ENCODE assay signal across 25 cellular contexts in the genomic region with DNA sequence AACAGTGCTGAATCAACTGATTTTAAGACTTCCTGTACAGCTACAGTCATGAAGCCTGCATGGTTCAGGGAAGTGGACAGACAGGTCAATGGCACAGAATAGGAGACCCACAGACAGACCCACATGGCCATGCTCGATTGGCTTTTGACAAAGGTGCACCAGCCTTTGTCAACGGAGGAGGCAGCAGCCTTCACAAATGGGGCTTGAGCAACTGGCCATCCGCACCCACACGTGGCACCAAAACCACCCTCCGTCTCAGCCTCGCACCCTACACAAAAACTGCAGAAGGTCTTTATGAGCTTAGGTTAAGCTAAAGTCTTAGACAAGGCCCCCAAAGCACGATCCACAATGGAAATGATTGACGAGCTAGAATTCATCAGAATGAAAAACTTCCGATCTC. TPM values are rescaled to one million over a fixed set of nuclear protein-coding genes. Genes with fewer than 3 reads are reported as not detected.
DNase-seq lines count a peak whose midpoint lies in the region; ATAC-seq, FAIRE-seq and TF ChIP-seq lines count a peak whose summit lies in the region.
"Had no signal": no experiment of that assay in that cellular context is flagged by ENCODE, and none has a peak within 500 bp of the region (broad histone marks: within the 10 kb centered on the region; RNA-seq: fewer than 3 reads in every experiment).

No MANE protein-coding gene starts in this region.

- no peak for TF ChIP-seq POLR2A in H1 (IDR thresholded peaks at IDR 0.05; ENCODE audit: control extremely low read depth in 1 of 2, low read depth in 2 of 2, low read length in 2 of 2)

- no peak overlapping the region for H3K27ac ChIP-seq in H1 (ENCODE audit: low read depth, low read length)
- H3K27ac ChIP-seq in pancreas: no peak overlapping the region
- H3K27ac ChIP-seq in CD8-positive, alpha-beta memory T cell (ENCODE audit: low read depth, low read length): no peak overlapping the region
- H3K27ac ChIP-seq: SJSA1 had no signal

- peaks cover 7% of the 10 kb centered on the region for H3K4me1 Mint-ChIP-seq in activated CD8-positive, alpha-beta memory T cell treated with anti-CD3 and anti-CD28 coated beads, Interleukin-2, amount 10 ng/mL, durations not matched to agents 7 days and 5 days
- H3K4me1 Mint-ChIP-seq in CD8-positive, alpha-beta memory T cell: peaks cover 9 to 28% (median 13%) of the 10 kb centered on the region in 3 donors

- H3K4me3 ChIP-seq in H7 (ENCODE audit: insufficient read depth, low read depth, low read length): no peak overlapping the region
- peak overlapping the region in 1 of 4 experiments; percentile 10; a peak in 1 of 8 replicates for H3K4me3 ChIP-seq in H1 (ENCODE audit: extremely low read depth in 1 of 4, insufficient read depth in 2 of 4, low read depth in 3 of 4, low read length in 4 of 4)
- no peak overlapping the region for H3K4me3 ChIP-seq in pancreas
- no peak overlapping the region for H3K4me3 ChIP-seq in CD8-positive, alpha-beta memory T cell (ENCODE audit: low read length)
- H3K4me3 ChIP-seq: SJSA1 had no signal

- peak; percentile 6 for DNase-seq in activated CD8-positive, alpha-beta memory T cell treated with anti-CD3 and anti-CD28 coated beads, Interleukin-2, amount 50 U/mL, for 4 hours
- no peak for DNase-seq in activated CD8-positive, alpha-beta memory T cell treated with anti-CD3 and anti-CD28 coated beads, Interleukin-2, amount 10 ng/mL, durations not matched to agents 7 days and 5 days
- DNase-seq in H7: peak; percentile 37
- peak in 1 of 2 experiments; percentile 45 for DNase-seq in H1 (ENCODE audit: low read depth in 1 of 2, low spot score in 2 of 2)
- DNase-seq in renal cortical epithelial cell (ENCODE audit: low read depth): peak; percentile 3
- no peak for DNase-seq in HK-2 (ENCODE audit: unreplicated experiment)
- DNase-seq in pancreas: no peak
- no peak for DNase-seq in CD8-positive, alpha-beta memory T cell
- DNase-seq: ACHN, DMS153, DND-41, MV-4-11, NCI-H1105 treated with DMSO at 0.1 percent for 48 hours, NCI-H146, NCI-H1930, NCI-H2107, NCI-H524, NCI-H774, PC-3, Right ventricle myocardium superior had no signal

- peaks cover 0 to 8% of the 10 kb centered on the region in 2 experiments for H4K20me1 ChIP-seq in H1 (replicated peaks in 1 of 2; ENCODE audit: control insufficient read depth in 1 of 2, insufficient read depth in 2 of 2, low read length in 2 of 2)

- H3K4me1 ChIP-seq in H1 (replicated peaks in 1 of 4; ENCODE audit: control insufficient read depth in 3 of 4, insufficient read depth in 4 of 4, low read length in 3 of 4) (peaks cover 4 to 28% (median 21%) of the 10 kb centered on the region in 4 experiments), pancreas (peaks cover 0 to 11% (median 0%) of the 10 kb centered on the region in 3 donors)
- H3K4me1 ChIP-seq in CD8-positive, alpha-beta memory T cell (ENCODE audit: insufficient read depth, low read length): no peaks in the 10 kb centered on the region
- H3K4me1 ChIP-seq: SJSA1 had no signal

- no peak overlapping the region for H2BK120ac ChIP-seq in H1 (replicated peaks; ENCODE audit: low read depth, low read length)

- H4K8ac ChIP-seq in H1 (ENCODE audit: extremely low read depth, insufficient read depth, low read length): no peak overlapping the region

- intact Hi-C loops in pancreas (cut with DNase I): no loop called here

- no peaks in the 10 kb centered on the region for H3K9me3 Mint-ChIP-seq in activated CD8-positive, alpha-beta memory T cell treated with anti-CD3 and anti-CD28 coated beads, Interleukin-2, amount 10 ng/mL, durations not matched to agents 7 days and 5 days (ENCODE audit: low read depth)
- H3K9me3 Mint-ChIP-seq in CD8-positive, alpha-beta memory T cell: peaks cover 0 to 1% (median 0%) of the 10 kb centered on the region in 5 donors

- no peak for TF ChIP-seq RAD21 in H1 (IDR thresholded peaks at IDR 0.05 in 1 of 2, conservative IDR thresholded peaks at IDR 0.05 in 1 of 2; ENCODE audit: low read depth in 2 of 2, low read length in 2 of 2)

- H3K4me2 ChIP-seq in H1 (ENCODE audit: insufficient read depth in 1 of 2, low read depth in 2 of 2, low read length in 2 of 2): 0 out of 4 replicates have a peak overlapping the region, but pooled peaks of 1 of the 2 experiments have one; percentile 30

- peaks cover 5% of the 10 kb centered on the region; the same call in 1 of the 2 replicates for H3K23me2 ChIP-seq in H1 (ENCODE audit: low read depth, low read length)

- no peak overlapping the region; a peak in 2 of 7 replicates for H3K9ac ChIP-seq in H1 (replicated peaks in 1 of 4; ENCODE audit: extremely low read depth in 1 of 4, low read depth in 3 of 4, low read length in 3 of 4)

- no peak for TF ChIP-seq CTCF in H1 (IDR thresholded peaks at IDR 0.05; ENCODE audit: control extremely low read depth in 1 of 3, insufficient read depth in 1 of 3, low read depth in 1 of 3, low read length in 3 of 3)
- no peak for TF ChIP-seq CTCF in pancreas (IDR thresholded peaks at IDR 0.05)

- H3K27me3 ChIP-seq in H7 (ENCODE audit: control insufficient read depth, insufficient read depth, low read length) (no peaks in the 10 kb centered on the region), H1 (replicated peaks in 1 of 4; ENCODE audit: control insufficient read depth in 3 of 4, extremely low read depth in 1 of 4, insufficient read depth in 3 of 4, low read length in 3 of 4) (no peaks in the 10 kb centered on the region; a peak in 1 of 7 replicates), pancreas (no peaks in the 10 kb centered on the region)
- no peaks in the 10 kb centered on the region for H3K27me3 ChIP-seq in CD8-positive, alpha-beta memory T cell (ENCODE audit: insufficient read depth, low read length, poor library complexity, severe bottlenecking)
- H3K27me3 ChIP-seq: SJSA1 had no signal

- H3K27me3 Mint-ChIP-seq in activated CD8-positive, alpha-beta memory T cell treated with anti-CD3 and anti-CD28 coated beads, Interleukin-2, amount 10 ng/mL, durations not matched to agents 7 days and 5 days: no peaks in the 10 kb centered on the region
- H3K27me3 Mint-ChIP-seq in CD8-positive, alpha-beta memory T cell: no peaks in the 10 kb centered on the region

- no peak overlapping the region for H2AFZ ChIP-seq in H1 (ENCODE audit: low read length)

- H3K9me3 ChIP-seq in H1 (ENCODE audit: insufficient read depth in 2 of 2, low read depth in 1 of 2, low read length in 1 of 2): no peaks in the 10 kb centered on the region
- H3K9me3 ChIP-seq in pancreas: no peaks in the 10 kb centered on the region
- no peaks in the 10 kb centered on the region for H3K9me3 ChIP-seq in CD8-positive, alpha-beta memory T cell (ENCODE audit: low read length)
- H3K9me3 ChIP-seq: SJSA1 had no signal

- no peak overlapping the region for H4K5ac ChIP-seq in H1 (ENCODE audit: insufficient read length, low read depth, low read length)

- FAIRE-seq in H1 (lab: Jason Lieb, UNC): no peak
- no peak for FAIRE-seq in pancreas (lab: Jason Lieb, UNC)
- FAIRE-seq: GM12892, GM19239, H54, HepG2 had no signal

- CTCF ChIA-PET in activated CD8-positive, alpha-beta memory T cell treated with anti-CD3 and anti-CD28 coated beads, Interleukin-2, amount 10 ng/mL, durations not matched to agents 7 days and 5 days (lab: Charles Lee): no interaction called here
- CTCF ChIA-PET in H1 (lab: Charles Lee; ENCODE audit: partially characterized antibody): interaction anchor here (0.8 to 1.1 kb wide), 4 partner anchors 9 to 52 kb away, joined by 3 to 9 read pairs (median 4); no protein-coding TSS in a partner anchor
- CTCF ChIA-PET in CD8-positive, alpha-beta memory T cell (lab: Charles Lee): no interaction called here

- H3K36me3 ChIP-seq in H7 (replicated peaks; ENCODE audit: control insufficient read depth, insufficient read depth, low read length) (no peaks in the 10 kb centered on the region), H1 (ENCODE audit: control insufficient read depth in 2 of 4, insufficient read depth in 4 of 4, low read length in 3 of 4) (no peaks in the 10 kb centered on the region; a peak in 1 of 8 replicates), pancreas (no peaks in the 10 kb centered on the region)
- no peaks in the 10 kb centered on the region for H3K36me3 ChIP-seq in CD8-positive, alpha-beta memory T cell (ENCODE audit: insufficient read depth, low read length)
- H3K36me3 ChIP-seq: SJSA1 had no signal

- H3K27ac Mint-ChIP-seq in activated CD8-positive, alpha-beta memory T cell treated with anti-CD3 and anti-CD28 coated beads, Interleukin-2, amount 10 ng/mL, durations not matched to agents 7 days and 5 days: no peak overlapping the region
- H3K27ac Mint-ChIP-seq in CD8-positive, alpha-beta memory T cell: peak overlapping the region in 4 of 8 donors; percentile 17 to 89 (median 44)

- peaks cover 0 to 4% of the 10 kb centered on the region in 2 experiments; a peak in 2 of 4 replicates for H3K79me2 ChIP-seq in H1 (ENCODE audit: control insufficient read depth in 1 of 2, insufficient read depth in 2 of 2, low read length in 2 of 2)

- peaks cover 14% of the 10 kb centered on the region for H3K79me1 ChIP-seq in H1 (ENCODE audit: low read depth, low read length)

- no peak overlapping the region for H3K23ac ChIP-seq in H1 (ENCODE audit: insufficient read length)

- POLR2A ChIA-PET in H1 (lab: Charles Lee; ENCODE audit: partially characterized antibody): interaction anchor here (1.0 to 1.7 kb wide), 2 partner anchors 18 to 31 kb away, joined by 3 to 4 read pairs; no protein-coding TSS in a partner anchor
- POLR2A ChIA-PET in CD8-positive, alpha-beta memory T cell (lab: Charles Lee): no interaction called here

- H3K14ac ChIP-seq in H1 (ENCODE audit: insufficient read length): no peak overlapping the region

- no peaks in the 10 kb centered on the region for H3K36me3 Mint-ChIP-seq in activated CD8-positive, alpha-beta memory T cell treated with anti-CD3 and anti-CD28 coated beads, Interleukin-2, amount 10 ng/mL, durations not matched to agents 7 days and 5 days
- H3K36me3 Mint-ChIP-seq in CD8-positive, alpha-beta memory T cell: peaks cover 0 to 11% (median 7%) of the 10 kb centered on the region in 3 donors

- no peak for ATAC-seq in activated CD8-positive, alpha-beta memory T cell treated with anti-CD3 and anti-CD28 coated beads, Interleukin-2, amount 10 ng/mL, durations not matched to agents 7 days and 5 days
- no peak for ATAC-seq in pancreas
- ATAC-seq: HepG2, PC-3 had no signal

- no peak overlapping the region for H3K4ac ChIP-seq in H1 (replicated peaks; ENCODE audit: insufficient read length, low read depth, low read length)

- H2BK5ac ChIP-seq in H1 (ENCODE audit: low read depth, low read length): peak overlapping the region; percentile 1; the same call in 1 of the 2 replicates

- 83% methylated on average over 9 of the region's 9 CpGs; no CpG with 5 or more reads in 1 of the 2 experiments for WGBS in H1 (ENCODE audit: extremely low coverage in 1 of 2, insufficient coverage in 1 of 2, insufficient read length in 1 of 2, insufficient replicate concordance in 2 of 2, low coverage in 1 of 2, low lambda C conversion rate in 2 of 2, missing lambda C conversion rate in 1 of 2), 2 experiments
- WGBS in pancreas, 2 donors: 88 to 89% methylated on average over 9 of the region's 9 CpGs

- 0 out of 2 replicates have a peak overlapping the region, but pooled peaks have one; percentile 5 for H2BK15ac ChIP-seq in H1 (ENCODE audit: low read length)

- H2BK20ac ChIP-seq in H1 (ENCODE audit: low read length): peak overlapping the region; percentile 37; the same call in 1 of the 2 replicates

- H2AK5ac ChIP-seq in H1 (ENCODE audit: low read depth, low read length): no peak overlapping the region; the same call in 1 of the 2 replicates

- TF ChIP-seq EP300 in H1 (IDR thresholded peaks at IDR 0.05; ENCODE audit: borderline replicate concordance in 1 of 2, low read depth in 2 of 2, low read length in 2 of 2): no peak

- peak overlapping the region; percentile 91; the same call in 1 of the 2 replicates for H2BK12ac ChIP-seq in H1 (ENCODE audit: low read depth, low read length)

- H4K91ac ChIP-seq in H1 (replicated peaks; ENCODE audit: insufficient read length, low read length): peak overlapping the region; percentile 67

- no peak overlapping the region for H3K4me3 Mint-ChIP-seq in activated CD8-positive, alpha-beta memory T cell treated with anti-CD3 and anti-CD28 coated beads, Interleukin-2, amount 10 ng/mL, durations not matched to agents 7 days and 5 days
- no peak overlapping the region for H3K4me3 Mint-ChIP-seq in CD8-positive, alpha-beta memory T cell

- no peak overlapping the region for H3K18ac ChIP-seq in H1 (ENCODE audit: extremely low read depth, low read length)

- H3K56ac ChIP-seq in H1 (replicated peaks; ENCODE audit: insufficient read length, low read depth, low read length): no peak overlapping the region

RNA-seq across cellular contexts. Expression of a gene that starts 59.5 kb away (rescaled TPM):
- 10 to 100 TPM; 32.6 to 36.5 TPM for total RNA-seq in activated CD8-positive, alpha-beta memory T cell treated with anti-CD3 and anti-CD28 coated beads, Interleukin-2, amount 10 ng/mL, durations not matched to agents 7 days and 5 days
- 74.6 and 77.0 TPM in 2 replicates for total RNA-seq in H7 (2014; rRNA removed; shearing (Covaris generic))
- 59.3 and 63.1 TPM in 2 replicates for total RNA-seq in H1 (2021; fragmentation: NEBNext Ultra II Directional; extraction: Animal tissue kit (Norgen Biotek cat#: 25700))
- 85.2 and 105 TPM in 2 replicates for polyA plus RNA-seq in H1 (2011; rRNA removed)
- 74.8 TPM for polyA plus RNA-seq in H1 (2011; cell fraction: cytosol; rRNA removed)
- polyA plus RNA-seq in H1 (2011; cell fraction: nucleus; rRNA removed): 68.0 TPM
- polyA plus RNA-seq in H1 (2012, experiment 1 of 2): 40.4 to 56.7 TPM (median 50.5 TPM) in 4 replicates
- polyA plus RNA-seq in H1 (2012, experiment 2 of 2): 65.3 TPM
- 51.1 TPM for polyA plus RNA-seq in H1 (2013, experiment 1 of 2)
- 54.0 TPM for polyA plus RNA-seq in H1 (2013, experiment 2 of 2)
- 21.6 and 41.3 TPM in 2 replicates for polyA minus RNA-seq in H1 (2011; rRNA and poly(A)+ RNA removed)
- polyA minus RNA-seq in H1 (2011; cell fraction: cytosol; rRNA and poly(A)+ RNA removed): 26.6 TPM
- 19.2 TPM for polyA minus RNA-seq in H1 (2011; cell fraction: nucleus; rRNA and poly(A)+ RNA removed)
- total RNA-seq in renal cortical epithelial cell: 22.1 and 29.1 TPM in 2 replicates
- total RNA-seq in pancreas: 10 to 100 TPM in 5 of 6 donors, 1 to 10 TPM in 1; 9.8 to 16.5 (median 13.1) TPM
- 10 to 100 TPM; 24.9 to 33.7 TPM for polyA plus RNA-seq in pancreas
- total RNA-seq in CD8-positive, alpha-beta memory T cell: 10 to 100 TPM; 36.3 to 38.1 TPM
- polyA plus RNA-seq in CD8-positive, alpha-beta memory T cell: 27.1 TPM

Comparison
In these comparisons a context has a peak if more than half of its experiments do, and no peak if none do; other contexts are left out.
1. DNase-seq: peak in activated CD8-positive, alpha-beta memory T cell treated with anti-CD3 and anti-CD28 coated beads, Interleukin-2, amount 50 U/mL, for 4 hours (single experiment), H7 (single experiment) and renal cortical epithelial cell (single experiment); none in activated CD8-positive, alpha-beta memory T cell treated with anti-CD3 and anti-CD28 coated beads, Interleukin-2, amount 10 ng/mL, durations not matched to agents 7 days and 5 days (single experiment), HK-2 (single experiment), pancreas (0 of 6) and CD8-positive, alpha-beta memory T cell (0 of 5).